21 cellular contexts compared by ENCODE assay signal in the genomic region with DNA sequence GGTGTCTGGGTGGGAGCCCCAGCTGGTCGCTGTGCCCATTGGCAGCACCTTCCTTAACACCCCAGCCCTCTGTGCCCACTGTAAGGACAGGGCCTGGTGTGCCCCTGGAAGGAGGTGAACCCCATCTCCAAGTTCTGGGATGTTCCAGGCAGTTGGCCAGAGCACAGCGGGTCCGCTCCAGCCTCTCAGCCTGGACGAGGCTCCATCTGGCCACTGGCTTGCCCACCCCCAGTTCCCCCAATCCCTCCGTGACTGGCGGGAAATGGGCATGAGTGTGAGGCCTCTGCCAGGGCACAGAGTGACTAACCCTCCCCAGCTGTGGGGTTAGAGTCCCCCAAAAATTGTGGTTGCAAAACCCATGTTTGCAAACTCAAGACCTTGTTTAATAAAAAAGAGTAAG. TPM values are rescaled to one million over a fixed set of nuclear protein-coding genes. Genes with fewer than 3 reads are reported as not detected.
"Had no signal": no experiment of that assay in that cellular context is flagged by ENCODE, and none has a peak within 500 bp of the region (broad histone marks: within the 10 kb centered on the region; RNA-seq: fewer than 3 reads in every experiment).

No MANE protein-coding gene starts in this region.

- H3K4me3 ChIP-seq: ascending aorta, neural progenitor cell, right lobe of liver, spleen, thoracic aorta had no signal

- DNase-seq: activated CD4-positive, alpha-beta T cell treated with anti-CD3 and anti-CD28 coated beads, Interleukin-2, amount 50 U/mL, for 4 hours; activated CD4-positive, CD25-positive, alpha-beta regulatory T cell treated with anti-CD3 and anti-CD28 coated beads, Interleukin-2, amount 50 U/mL, for 72 hours; activated gamma-delta T cell treated with Interleukin-2 at 50 U/mL for 16 hours; activated naive CD8-positive, alpha-beta T cell treated with anti-CD3 and anti-CD28 coated beads for 36 hours; activated T-cell treated with anti-CD3 and anti-CD28 coated beads, Interleukin-2, amount 50 U/mL, for 72 hours; right lobe of liver; spleen; stimulated activated CD4-positive, alpha-beta T cell treated with anti-CD3 and anti-CD28 coated beads, Interleukin-1b, Interleukin-23, amount 100 ng/mL, for 48 hours; stimulated activated naive B cell treated with anti-CD40 and anti-IgM and Interleukin-4, amounts not matched to agents 10 μg/mL and 1 μg/mL and 100 μg/mL, for 72 hours had no signal

- H3K4me1 ChIP-seq: ascending aorta, neural progenitor cell, right lobe of liver had no signal

- ATAC-seq: activated T-cell treated with anti-CD3 and anti-CD28 coated beads, Interleukin-2, amount 50 U/mL, for 72 hours; stimulated activated naive B cell treated with anti-CD40 and anti-IgM and Interleukin-4, amounts not matched to agents 10 μg/mL and 1 μg/mL and 100 μg/mL, for 72 hours had no signal

- H3K27ac ChIP-seq: ascending aorta, neural progenitor cell, right lobe of liver, spleen, thoracic aorta had no signal

- H3K27me3 ChIP-seq: ascending aorta, neural progenitor cell, right lobe of liver, spleen had no signal

- H3K9me3 ChIP-seq: ascending aorta, right lobe of liver, spleen, thoracic aorta had no signal

- H3K36me3 ChIP-seq: ascending aorta, neural progenitor cell, right lobe of liver, spleen, thoracic aorta had no signal

RNA-seq across cellular contexts. Expression of gene GRIFIN, which starts 15.6 kb away (rescaled TPM):
- total RNA-seq: activated naive CD8-positive, alpha-beta T cell treated with anti-CD3 and anti-CD28 coated beads for 36 hours; activated T-cell treated with anti-CD3 and anti-CD28 coated beads, Interleukin-2, amount 50 U/mL, for 72 hours; ascending aorta; bronchial epithelial cell; endothelial cell of umbilical vein; fibroblast of lung; frontal cortex; kidney epithelial cell; lower leg skin; myocyte; progenitor cell of endocrine pancreas; right lobe of liver; spleen; thoracic aorta; urinary bladder had no signal
- polyA plus RNA-seq: endothelial cell of umbilical vein, fibroblast of lung, spleen, urinary bladder had no signal
